ENCODE assay signal across 11 cellular contexts in genomic region chr4:15648600-15648999, GRCh38. TPM values are rescaled to one million over a fixed set of nuclear protein-coding genes. Genes with fewer than 3 reads are reported as not detected.
DNase-seq lines count a peak whose midpoint lies in the region; ATAC-seq and TF ChIP-seq lines count a peak whose summit lies in the region.
"Had no signal": no experiment of that assay in that cellular context is flagged by ENCODE, and none has a peak within 500 bp of the region (broad histone marks: within the 10 kb centered on the region; RNA-seq: fewer than 3 reads in every experiment).

No MANE protein-coding gene starts in this region.

- H3K27ac ChIP-seq in smooth muscle cell (ENCODE audit: low read depth), result no peak overlapping the region
- H3K27ac ChIP-seq: suprapubic skin had no signal

- no peak for DNase-seq in stimulated activated naive CD8-positive, alpha-beta T cell treated with anti-CD3 and anti-CD28 coated beads, Interleukin-15, Interleukin-2, amounts not matched to agents 100 U/mL and 50 U/mL, for 24 hours
- DNase-seq in smooth muscle cell (lab: John Stamatoyannopoulos, UW; ENCODE audit: unreplicated experiment) (no peak), retina (no peak)
- DNase-seq in stimulated activated CD4-positive, alpha-beta T cell treated with anti-CD3 and anti-CD28 coated beads, Interleukin-2, amount 100 ng/mL, for 48 hours, result no peak
- DNase-seq: adrenal gland; CD4-positive, alpha-beta memory T cell; cortex of kidney had no signal

- peaks cover 3% of the 10 kb centered on the region for H3F3A ChIP-seq in smooth muscle cell (ENCODE audit: low read depth)

- peaks cover 37% of the 10 kb centered on the region for H3K4me1 ChIP-seq in smooth muscle cell (ENCODE audit: low read depth)

- H2AFZ ChIP-seq in smooth muscle cell (ENCODE audit: low read depth), result no peak overlapping the region

- no peaks in the 10 kb centered on the region for H3K36me3 ChIP-seq in smooth muscle cell (ENCODE audit: low read depth)
- H3K36me3 ChIP-seq: adrenal gland, suprapubic skin had no signal

- no peak for TF ChIP-seq CTCF in smooth muscle cell (IDR thresholded peaks at IDR 0.05; ENCODE audit: borderline replicate concordance, insufficient read depth, poor library complexity, severe bottlenecking)

- no peak overlapping the region for H3K4me2 ChIP-seq in smooth muscle cell

- peak; percentile 55 for ATAC-seq in GM18870 (IDR thresholded peaks at IDR 0.05; ENCODE audit: unreplicated experiment)
- ATAC-seq in GM21723 (IDR thresholded peaks at IDR 0.05; ENCODE audit: unreplicated experiment), result peak; percentile 31
- peak; percentile 43 for ATAC-seq in HG03469 (IDR thresholded peaks at IDR 0.05; ENCODE audit: unreplicated experiment)
- ATAC-seq in stimulated activated naive CD8-positive, alpha-beta T cell treated with anti-CD3 and anti-CD28 coated beads, Interleukin-15, Interleukin-2, amounts not matched to agents 100 U/mL and 50 U/mL, for 24 hours, result peak; percentile 29

- H3K9me3 ChIP-seq in smooth muscle cell (replicated peaks; ENCODE audit: low read depth), result no peaks in the 10 kb centered on the region
- H3K9me3 ChIP-seq: adrenal gland, suprapubic skin had no signal

- WGBS in smooth muscle cell (ENCODE audit: low lambda C conversion rate), result 86% methylated on average over 2 of the region's 2 CpGs

- no peak overlapping the region for H3K9ac ChIP-seq in smooth muscle cell (ENCODE audit: low read depth)

- peaks cover 100% of the 10 kb centered on the region for H3K79me2 ChIP-seq in smooth muscle cell (ENCODE audit: low read depth)

- peaks cover 100% of the 10 kb centered on the region for H4K20me1 ChIP-seq in smooth muscle cell (ENCODE audit: low read depth)

- H3K4me3 ChIP-seq in smooth muscle cell, result no peak overlapping the region
- H3K4me3 ChIP-seq: adrenal gland, suprapubic skin had no signal

- H3K27me3 ChIP-seq in smooth muscle cell (ENCODE audit: low read depth), result no peaks in the 10 kb centered on the region
- H3K27me3 ChIP-seq: adrenal gland, suprapubic skin had no signal

RNA-seq across cellular contexts. Expression of gene FBXL5, which starts 6.6 kb away (rescaled TPM):
- total RNA-seq in smooth muscle cell, result 94.6 and 109 TPM in 2 replicates
- 47.0 and 50.1 TPM in 2 replicates for polyA plus RNA-seq in smooth muscle cell

RNA-seq across cellular contexts. Expression of gene FAM200B, which starts 33.0 kb away (rescaled TPM):
- 24.1 and 51.7 TPM in 2 replicates for total RNA-seq in smooth muscle cell
- 49.8 and 52.1 TPM in 2 replicates for polyA plus RNA-seq in smooth muscle cell

RNA-seq across cellular contexts. Expression of gene BST1, which starts 54.3 kb away (rescaled TPM):
- 4.8 and 5.2 TPM in 2 replicates for total RNA-seq in smooth muscle cell
- polyA plus RNA-seq in smooth muscle cell, result 5.2 and 9.6 TPM in 2 replicates
